In genomic region chr7:121395961-121396757, GRCh38 we compare ENCODE assay signal across 8 cellular contexts. TPM values are rescaled to one million over a fixed set of nuclear protein-coding genes. Genes with fewer than 3 reads are reported as not detected.
DNase-seq lines count a peak whose midpoint lies in the region; ATAC-seq and TF ChIP-seq lines count a peak whose summit lies in the region.

TSS of gene FAM3C (minus strand) at chr7:121396308. CDS start at chr7:121382969, 13,339 bp downstream.

- POLR2A ChIA-PET in GM10248 (lab: Yijun Ruan, JAX) = interaction anchor here (0.6 to 2.1 kb wide), 6 partner anchors 10 to 446 kb away, joined by 3 to 8 read pairs (median 6); partner anchors contain the start of gene ING3

- no peaks in the 10 kb centered on the region for H3K9me3 ChIP-seq in thymus (ENCODE audit: control insufficient read depth)

- peak; percentile 98 for ATAC-seq in SK-N-SH treated with all-trans-retinoic acid at 6 μM for 48 hours
- ATAC-seq in activated naive CD4-positive, alpha-beta T cell treated with anti-CD3 and anti-CD28 coated beads, Interleukin-2, amount 50 U/mL, for 72 hours = peak; percentile 89 to 93

- H3K27me3 ChIP-seq in thymus (ENCODE audit: control insufficient read depth, insufficient read depth) = no peaks in the 10 kb centered on the region

- H3K4me3 ChIP-seq in HFF-Myc (replicated peaks; ENCODE audit: low read depth, low read length) (peak within 1 kb of the TSS; percentile 64), thymus (ENCODE audit: low read length) (peak within 1 kb of the TSS; percentile 63)

- H3K27ac Mint-ChIP-seq in activated naive CD4-positive, alpha-beta T cell treated with anti-CD3 and anti-CD28 coated beads, Interleukin-2, amount 50 U/mL, for 72 hours = peak within 1 kb of the TSS; percentile 87 to 90
- H3K27ac Mint-ChIP-seq in glutamatergic neuron (ENCODE audit: unreplicated experiment) (peak within 1 kb of the TSS; percentile 87), osteocyte (ENCODE audit: unreplicated experiment) (peak within 1 kb of the TSS; percentile 86)

- DNase-seq in GM10248 (ENCODE audit: extremely low spot score) (peak; percentile 93), HFF-Myc (ENCODE audit: extremely low read depth, low read depth) (peak; percentile 52), MV-4-11 (lab: John Stamatoyannopoulos, UW) (peak; percentile 82), glutamatergic neuron (peak; percentile 94), osteocyte (ENCODE audit: extremely low spot score, unreplicated experiment) (peak; percentile 98)
- DNase-seq in activated naive CD4-positive, alpha-beta T cell treated with anti-CD3 and anti-CD28 coated beads, Interleukin-2, amount 50 U/mL, for 72 hours (ENCODE audit: low spot score in 2 of 2) = peak; percentile 92 to 94

- H3K36me3 ChIP-seq in thymus (ENCODE audit: control insufficient read depth, insufficient read depth) = no peaks in the 10 kb centered on the region

- WGBS in thymus = 2% methylated on average over 85 of the region's 85 CpGs

- H3K9me3 Mint-ChIP-seq in activated naive CD4-positive, alpha-beta T cell treated with anti-CD3 and anti-CD28 coated beads, Interleukin-2, amount 50 U/mL, for 72 hours = peaks cover 0 to 4% of the 10 kb centered on the region in 2 donors
- H3K9me3 Mint-ChIP-seq in glutamatergic neuron (ENCODE audit: unreplicated experiment) (peaks cover 1% of the 10 kb centered on the region), osteocyte (ENCODE audit: unreplicated experiment) (peaks cover 4% of the 10 kb centered on the region)

- peak within 1 kb of the TSS; percentile 94 for H3K4me3 Mint-ChIP-seq in glutamatergic neuron (ENCODE audit: unreplicated experiment)
- H3K4me3 Mint-ChIP-seq in osteocyte (ENCODE audit: unreplicated experiment) = peak within 1 kb of the TSS; percentile 89

- peak within 1 kb of the TSS; percentile 75 for H3K27ac ChIP-seq in thymus (ENCODE audit: low read depth)

- TF ChIP-seq CTCF in GM10248 (IDR thresholded peaks at IDR 0.05; ENCODE audit: control extremely low read depth, extremely low read depth, low read depth, missing control alignments) (peak; percentile 82), HFF-Myc (IDR thresholded peaks at IDR 0.05; ENCODE audit: low read depth, low read length, missing control alignments) (peak; percentile 79), glutamatergic neuron (IDR thresholded peaks at IDR 0.05; ENCODE audit: partially characterized antibody, unreplicated experiment) (peak; percentile 99), osteocyte (IDR thresholded peaks at IDR 0.05) (peak; percentile 98)

- H3K4me1 ChIP-seq in thymus (ENCODE audit: control insufficient read depth, insufficient read depth, low read length) = peaks cover 4% of the 10 kb centered on the region

- CTCF ChIA-PET in GM10248 (lab: Yijun Ruan, JAX) = interaction anchor here (0.7 to 6.5 kb wide), 42 partner anchors 8 to 909 kb away, joined by 3 to 158 read pairs (median 4); no protein-coding TSS in a partner anchor

- H3K27me3 Mint-ChIP-seq in glutamatergic neuron (ENCODE audit: unreplicated experiment) (peaks cover 5% of the 10 kb centered on the region), osteocyte (ENCODE audit: unreplicated experiment) (no peaks in the 10 kb centered on the region)

- H3K4me1 Mint-ChIP-seq in glutamatergic neuron (ENCODE audit: low read depth, unreplicated experiment) = peaks cover 4% of the 10 kb centered on the region
- peaks cover 13% of the 10 kb centered on the region for H3K4me1 Mint-ChIP-seq in osteocyte (ENCODE audit: unreplicated experiment)

- peaks cover 6 to 13% of the 10 kb centered on the region in 2 donors for H3K36me3 Mint-ChIP-seq in activated naive CD4-positive, alpha-beta T cell treated with anti-CD3 and anti-CD28 coated beads, Interleukin-2, amount 50 U/mL, for 72 hours
- H3K36me3 Mint-ChIP-seq in glutamatergic neuron (ENCODE audit: unreplicated experiment) = peaks cover 4% of the 10 kb centered on the region
- H3K36me3 Mint-ChIP-seq in osteocyte (ENCODE audit: unreplicated experiment) = peaks cover 7% of the 10 kb centered on the region

TF ChIP-seq in SK-N-SH treated with all-trans-retinoic acid at 6 μM for 48 hours, 23 proteins besides CTCF, POLR2A, EP300 and RAD21 (continues in another document):
- TF ChIP-seq CSDC2 (CRISPR knock-in tag; IDR thresholded peaks at IDR 0.05) = 0 out of 2 replicates have a peak, but pooled peaks have one; percentile 57
- no peak; the same call in 1 of the 2 replicates for TF ChIP-seq ZNF565 (CRISPR knock-in tag; conservative IDR thresholded peaks at IDR 0.05; ENCODE audit: low read depth)
- TF ChIP-seq ZNF70 (CRISPR knock-in tag; IDR thresholded peaks at IDR 0.05) = peak; percentile 70
- TF ChIP-seq RARB (CRISPR knock-in tag; IDR thresholded peaks at IDR 0.05) = no peak
- TF ChIP-seq ZFP3 (CRISPR knock-in tag; IDR thresholded peaks at IDR 0.05) = no peak
- peak; percentile 37; the same call in 1 of the 2 replicates for TF ChIP-seq POU6F1 (CRISPR knock-in tag; IDR thresholded peaks at IDR 0.05; ENCODE audit: borderline replicate concordance, low read depth)
- TF ChIP-seq PATZ1 (CRISPR knock-in tag; IDR thresholded peaks at IDR 0.05; ENCODE audit: borderline replicate concordance) = peak; percentile 83
- TF ChIP-seq OSR1 (CRISPR knock-in tag; IDR thresholded peaks at IDR 0.05) = no peak
- TF ChIP-seq CSRNP3 (CRISPR knock-in tag; IDR thresholded peaks at IDR 0.05) = no peak
- no peak for TF ChIP-seq CREB5 (CRISPR knock-in tag; IDR thresholded peaks at IDR 0.05; ENCODE audit: low read depth)
- TF ChIP-seq ZC3H10 (CRISPR knock-in tag; IDR thresholded peaks at IDR 0.05) = 0 out of 2 replicates have a peak, but pooled peaks have one; percentile 9
- no peak for TF ChIP-seq TCF4 (CRISPR knock-in tag; IDR thresholded peaks at IDR 0.05; ENCODE audit: borderline replicate concordance)

RNA-seq across cellular contexts. Expression of gene FAM3C, which starts in this region (rescaled TPM):
- 10 to 100 TPM; 13.0 to 14.9 TPM for total RNA-seq in activated naive CD4-positive, alpha-beta T cell treated with anti-CD3 and anti-CD28 coated beads, Interleukin-2, amount 50 U/mL, for 72 hours
- total RNA-seq in glutamatergic neuron (ENCODE audit: unreplicated experiment) = 19.9 TPM
- total RNA-seq in osteocyte = 37.4 and 42.0 TPM in 2 replicates
- 35.1 TPM for polyA plus RNA-seq in thymus

Comparison
In these comparisons a context has a peak if more than half of its experiments do, and no peak if none do; other contexts are left out.
1. Peak in every context shown above with its lines: DNase-seq, ATAC-seq, H3K4me3 ChIP-seq and H3K27ac ChIP-seq.